In genomic region chr3:64129106-64129505, GRCh38 we compare ENCODE assay signal across 1 cellular context.
A peak's percentile ranks its signal among the peaks of the same experiment; 100 is the strongest.
TF ChIP-seq lines count a peak whose summit lies in the region.

No MANE protein-coding gene starts in this region.

TF ChIP-seq in HEK293, 187 proteins besides CTCF, POLR2A, EP300 and RAD21 (continued from another document):
- TF ChIP-seq, protein P1, sequence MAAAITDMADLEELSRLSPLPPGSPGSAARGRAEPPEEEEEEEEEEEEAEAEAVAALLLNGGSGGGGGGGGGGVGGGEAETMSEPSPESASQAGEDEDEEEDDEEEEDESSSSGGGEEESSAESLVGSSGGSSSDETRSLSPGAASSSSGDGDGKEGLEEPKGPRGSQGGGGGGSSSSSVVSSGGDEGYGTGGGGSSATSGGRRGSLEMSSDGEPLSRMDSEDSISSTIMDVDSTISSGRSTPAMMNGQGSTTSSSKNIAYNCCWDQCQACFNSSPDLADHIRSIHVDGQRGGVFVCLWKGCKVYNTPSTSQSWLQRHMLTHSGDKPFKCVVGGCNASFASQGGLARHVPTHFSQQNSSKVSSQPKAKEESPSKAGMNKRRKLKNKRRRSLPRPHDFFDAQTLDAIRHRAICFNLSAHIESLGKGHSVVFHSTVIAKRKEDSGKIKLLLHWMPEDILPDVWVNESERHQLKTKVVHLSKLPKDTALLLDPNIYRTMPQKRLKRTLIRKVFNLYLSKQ (tag by site-specific recombination; IDR thresholded peaks at IDR 0.05; ENCODE audit: borderline replicate concordance): no peak
- TF ChIP-seq ZNF266 (tag by site-specific recombination; IDR thresholded peaks at IDR 0.05; ENCODE audit: low read depth): no peak
- TF ChIP-seq ZNF530 (tag by site-specific recombination; IDR thresholded peaks at IDR 0.05; ENCODE audit: low read depth): no peak
- no peak for TF ChIP-seq ZBTB1 (tag by site-specific recombination; IDR thresholded peaks at IDR 0.05)
- TF ChIP-seq WT1 (tag by site-specific recombination; IDR thresholded peaks at IDR 0.05): no peak
- TF ChIP-seq ZNF555 (tag by site-specific recombination; conservative IDR thresholded peaks at IDR 0.05): no peak
- TF ChIP-seq OSR2 (tag by site-specific recombination; IDR thresholded peaks at IDR 0.05): no peak
- TF ChIP-seq ZNF2 (tag by site-specific recombination; IDR thresholded peaks at IDR 0.05): no peak
- peak; percentile 74; the same call in 1 of the 2 replicates for TF ChIP-seq ATF2 (tag by site-specific recombination; IDR thresholded peaks at IDR 0.05; ENCODE audit: low read depth)
- no peak for TF ChIP-seq ZFP69B (tag by site-specific recombination; IDR thresholded peaks at IDR 0.05)
- no peak for TF ChIP-seq ZBTB20 (tag by site-specific recombination; IDR thresholded peaks at IDR 0.05)
- TF ChIP-seq ZNF558 (tag by site-specific recombination; IDR thresholded peaks at IDR 0.05): no peak
- TF ChIP-seq ZNF600 (tag by site-specific recombination; IDR thresholded peaks at IDR 0.05): 0 out of 2 replicates have a peak, but pooled peaks have one; percentile 35
- TF ChIP-seq ZBTB17 (tag by site-specific recombination; IDR thresholded peaks at IDR 0.05): no peak
- peak; percentile 20; the same call in 1 of the 2 replicates for TF ChIP-seq ZNF394 (tag by site-specific recombination; IDR thresholded peaks at IDR 0.05; ENCODE audit: borderline replicate concordance)
- TF ChIP-seq ZNF433 (tag by site-specific recombination; IDR thresholded peaks at IDR 0.05; ENCODE audit: low read depth): no peak
- TF ChIP-seq ZSCAN16 (tag by site-specific recombination; IDR thresholded peaks at IDR 0.05): no peak
- TF ChIP-seq, protein P2, sequence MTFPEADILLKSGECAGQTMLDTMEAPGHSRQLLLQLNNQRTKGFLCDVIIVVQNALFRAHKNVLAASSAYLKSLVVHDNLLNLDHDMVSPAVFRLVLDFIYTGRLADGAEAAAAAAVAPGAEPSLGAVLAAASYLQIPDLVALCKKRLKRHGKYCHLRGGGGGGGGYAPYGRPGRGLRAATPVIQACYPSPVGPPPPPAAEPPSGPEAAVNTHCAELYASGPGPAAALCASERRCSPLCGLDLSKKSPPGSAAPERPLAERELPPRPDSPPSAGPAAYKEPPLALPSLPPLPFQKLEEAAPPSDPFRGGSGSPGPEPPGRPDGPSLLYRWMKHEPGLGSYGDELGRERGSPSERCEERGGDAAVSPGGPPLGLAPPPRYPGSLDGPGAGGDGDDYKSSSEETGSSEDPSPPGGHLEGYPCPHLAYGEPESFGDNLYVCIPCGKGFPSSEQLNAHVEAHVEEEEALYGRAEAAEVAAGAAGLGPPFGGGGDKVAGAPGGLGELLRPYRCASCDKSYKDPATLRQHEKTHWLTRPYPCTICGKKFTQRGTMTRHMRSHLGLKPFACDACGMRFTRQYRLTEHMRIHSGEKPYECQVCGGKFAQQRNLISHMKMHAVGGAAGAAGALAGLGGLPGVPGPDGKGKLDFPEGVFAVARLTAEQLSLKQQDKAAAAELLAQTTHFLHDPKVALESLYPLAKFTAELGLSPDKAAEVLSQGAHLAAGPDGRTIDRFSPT (tag by site-specific recombination; IDR thresholded peaks at IDR 0.05): peak; percentile 42; the same call in 1 of the 2 replicates
- TF ChIP-seq ZNF350 (tag by site-specific recombination; IDR thresholded peaks at IDR 0.05): no peak
- TF ChIP-seq TRIM28 (IDR thresholded peaks at IDR 0.05; ENCODE audit: borderline replicate concordance, low read length): no peak
- TF ChIP-seq ZBTB21 (tag by site-specific recombination; IDR thresholded peaks at IDR 0.05): no peak
- no peak for TF ChIP-seq ZNF157 (tag by site-specific recombination; IDR thresholded peaks at IDR 0.05)
- TF ChIP-seq, protein P3, sequence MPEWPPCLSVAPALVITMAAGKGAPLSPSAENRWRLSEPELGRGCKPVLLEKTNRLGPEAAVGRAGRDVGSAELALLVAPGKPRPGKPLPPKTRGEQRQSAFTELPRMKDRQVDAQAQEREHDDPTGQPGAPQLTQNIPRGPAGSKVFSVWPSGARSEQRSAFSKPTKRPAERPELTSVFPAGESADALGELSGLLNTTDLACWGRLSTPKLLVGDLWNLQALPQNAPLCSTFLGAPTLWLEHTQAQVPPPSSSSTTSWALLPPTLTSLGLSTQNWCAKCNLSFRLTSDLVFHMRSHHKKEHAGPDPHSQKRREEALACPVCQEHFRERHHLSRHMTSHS (tag by site-specific recombination; IDR thresholded peaks at IDR 0.05): no peak
- no peak for TF ChIP-seq ZNF404 (tag by site-specific recombination; IDR thresholded peaks at IDR 0.05)
- TF ChIP-seq ZFP37 (tag by site-specific recombination; IDR thresholded peaks at IDR 0.05): no peak
- no peak for TF ChIP-seq ZNF76 (tag by site-specific recombination; IDR thresholded peaks at IDR 0.05; ENCODE audit: borderline replicate concordance, low read depth)
- TF ChIP-seq ZNF843 (tag by site-specific recombination; IDR thresholded peaks at IDR 0.05): peak; percentile 41; the same call in 1 of the 2 replicates
- no peak for TF ChIP-seq ZNF626 (tag by site-specific recombination; IDR thresholded peaks at IDR 0.05)
- no peak for TF ChIP-seq KLF10 (tag by site-specific recombination; IDR thresholded peaks at IDR 0.05)
- TF ChIP-seq ZNF341 (tag by site-specific recombination; IDR thresholded peaks at IDR 0.05; ENCODE audit: low read depth): no peak
- peak; percentile 32; the same call in 1 of the 2 replicates for TF ChIP-seq SP3 (tag by site-specific recombination; IDR thresholded peaks at IDR 0.05)
- TF ChIP-seq ZNF354C (tag by site-specific recombination; IDR thresholded peaks at IDR 0.05; ENCODE audit: borderline replicate concordance, low read depth): no peak
- TF ChIP-seq ZNF24 (tag by site-specific recombination; IDR thresholded peaks at IDR 0.05): no peak
- TF ChIP-seq PATZ1 (tag by site-specific recombination; IDR thresholded peaks at IDR 0.05): no peak
- TF ChIP-seq, protein P4, sequence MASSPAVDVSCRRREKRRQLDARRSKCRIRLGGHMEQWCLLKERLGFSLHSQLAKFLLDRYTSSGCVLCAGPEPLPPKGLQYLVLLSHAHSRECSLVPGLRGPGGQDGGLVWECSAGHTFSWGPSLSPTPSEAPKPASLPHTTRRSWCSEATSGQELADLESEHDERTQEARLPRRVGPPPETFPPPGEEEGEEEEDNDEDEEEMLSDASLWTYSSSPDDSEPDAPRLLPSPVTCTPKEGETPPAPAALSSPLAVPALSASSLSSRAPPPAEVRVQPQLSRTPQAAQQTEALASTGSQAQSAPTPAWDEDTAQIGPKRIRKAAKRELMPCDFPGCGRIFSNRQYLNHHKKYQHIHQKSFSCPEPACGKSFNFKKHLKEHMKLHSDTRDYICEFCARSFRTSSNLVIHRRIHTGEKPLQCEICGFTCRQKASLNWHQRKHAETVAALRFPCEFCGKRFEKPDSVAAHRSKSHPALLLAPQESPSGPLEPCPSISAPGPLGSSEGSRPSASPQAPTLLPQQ (tag by site-specific recombination; IDR thresholded peaks at IDR 0.05): 0 out of 2 replicates have a peak, but pooled peaks have one; percentile 14
- TF ChIP-seq ZNF629 (tag by site-specific recombination; IDR thresholded peaks at IDR 0.05): peak; percentile 87
- TF ChIP-seq ZEB2 (tag by site-specific recombination; IDR thresholded peaks at IDR 0.05): peak; percentile 70
- 0 out of 2 replicates have a peak, but pooled peaks have one; percentile 19 for TF ChIP-seq KLF16 (tag by site-specific recombination; IDR thresholded peaks at IDR 0.05)
- TF ChIP-seq ZNF792 (tag by site-specific recombination; IDR thresholded peaks at IDR 0.05): no peak
- no peak for TF ChIP-seq KLF9 (tag by site-specific recombination; IDR thresholded peaks at IDR 0.05; ENCODE audit: low read depth)
- TF ChIP-seq OVOL3 (tag by site-specific recombination; IDR thresholded peaks at IDR 0.05): no peak
- TF ChIP-seq, protein P5, sequence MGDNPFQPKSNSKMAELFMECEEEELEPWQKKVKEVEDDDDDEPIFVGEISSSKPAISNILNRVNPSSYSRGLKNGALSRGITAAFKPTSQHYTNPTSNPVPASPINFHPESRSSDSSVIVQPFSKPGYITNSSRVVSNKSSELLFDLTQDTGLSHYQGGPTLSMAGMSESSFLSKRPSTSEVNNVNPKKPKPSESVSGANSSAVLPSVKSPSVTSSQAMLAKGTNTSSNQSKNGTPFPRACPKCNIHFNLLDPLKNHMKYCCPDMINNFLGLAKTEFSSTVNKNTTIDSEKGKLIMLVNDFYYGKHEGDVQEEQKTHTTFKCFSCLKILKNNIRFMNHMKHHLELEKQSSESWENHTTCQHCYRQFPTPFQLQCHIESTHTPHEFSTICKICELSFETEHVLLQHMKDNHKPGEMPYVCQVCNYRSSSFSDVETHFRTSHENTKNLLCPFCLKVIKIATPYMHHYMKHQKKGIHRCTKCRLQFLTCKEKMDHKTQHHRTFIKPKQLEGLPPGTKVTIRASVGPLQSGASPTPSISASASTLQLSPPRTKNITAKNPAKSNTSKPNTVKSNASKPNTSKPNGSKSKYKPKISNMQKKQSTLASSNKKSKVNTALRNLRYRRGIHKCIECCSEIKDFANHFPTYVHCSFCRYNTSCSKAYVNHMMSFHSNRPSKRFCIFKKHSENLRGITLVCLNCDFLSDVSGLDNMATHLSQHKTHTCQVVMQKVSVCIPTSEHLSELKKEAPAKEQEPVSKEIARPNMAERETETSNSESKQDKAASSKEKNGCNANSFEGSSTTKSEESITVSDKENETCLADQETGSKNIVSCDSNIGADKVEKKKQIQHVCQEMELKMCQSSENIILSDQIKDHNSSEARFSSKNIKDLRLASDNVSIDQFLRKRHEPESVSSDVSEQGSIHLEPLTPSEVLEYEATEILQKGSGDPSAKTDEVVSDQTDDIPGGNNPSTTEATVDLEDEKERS (tag by site-specific recombination; IDR thresholded peaks at IDR 0.05): no peak
- no peak for TF ChIP-seq ZSCAN30 (tag by site-specific recombination; IDR thresholded peaks at IDR 0.05)
- TF ChIP-seq SCRT2 (tag by site-specific recombination; IDR thresholded peaks at IDR 0.05): no peak
- no peak for TF ChIP-seq ZNF16 (tag by site-specific recombination; IDR thresholded peaks at IDR 0.05; ENCODE audit: low read depth)
- no peak for TF ChIP-seq ZNF664 (tag by site-specific recombination; IDR thresholded peaks at IDR 0.05)
- TF ChIP-seq ZNF169 (tag by site-specific recombination; IDR thresholded peaks at IDR 0.05): no peak
- no peak for TF ChIP-seq ZNF621 (tag by site-specific recombination; IDR thresholded peaks at IDR 0.05)
- no peak; the same call in 1 of the 2 replicates for TF ChIP-seq ZXDB (tag by site-specific recombination; IDR thresholded peaks at IDR 0.05)
- TF ChIP-seq, protein P6, sequence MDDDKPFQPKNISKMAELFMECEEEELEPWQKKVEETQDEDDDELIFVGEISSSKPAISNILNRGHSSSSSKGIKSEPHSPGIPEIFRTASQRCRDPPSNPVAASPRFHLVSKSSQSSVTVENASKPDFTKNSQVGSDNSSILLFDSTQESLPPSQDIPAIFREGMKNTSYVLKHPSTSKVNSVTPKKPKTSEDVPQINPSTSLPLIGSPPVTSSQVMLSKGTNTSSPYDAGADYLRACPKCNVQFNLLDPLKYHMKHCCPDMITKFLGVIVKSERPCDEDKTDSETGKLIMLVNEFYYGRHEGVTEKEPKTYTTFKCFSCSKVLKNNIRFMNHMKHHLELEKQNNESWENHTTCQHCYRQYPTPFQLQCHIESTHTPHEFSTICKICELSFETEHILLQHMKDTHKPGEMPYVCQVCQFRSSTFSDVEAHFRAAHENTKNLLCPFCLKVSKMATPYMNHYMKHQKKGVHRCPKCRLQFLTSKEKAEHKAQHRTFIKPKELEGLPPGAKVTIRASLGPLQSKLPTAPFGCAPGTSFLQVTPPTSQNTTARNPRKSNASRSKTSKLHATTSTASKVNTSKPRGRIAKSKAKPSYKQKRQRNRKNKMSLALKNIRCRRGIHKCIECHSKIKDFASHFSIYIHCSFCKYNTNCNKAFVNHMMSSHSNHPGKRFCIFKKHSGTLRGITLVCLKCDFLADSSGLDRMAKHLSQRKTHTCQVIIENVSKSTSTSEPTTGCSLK (tag by site-specific recombination; IDR thresholded peaks at IDR 0.05): no peak
- TF ChIP-seq ZNF366 (tag by site-specific recombination; conservative IDR thresholded peaks at IDR 0.05): peak; percentile 76
- TF ChIP-seq ZNF561 (tag by site-specific recombination; IDR thresholded peaks at IDR 0.05; ENCODE audit: borderline replicate concordance): no peak
- no peak for TF ChIP-seq ZNF544 (tag by site-specific recombination; IDR thresholded peaks at IDR 0.05)
- TF ChIP-seq ZFP3 (tag by site-specific recombination; IDR thresholded peaks at IDR 0.05; ENCODE audit: low read depth): no peak
- TF ChIP-seq KLF8 (tag by site-specific recombination; IDR thresholded peaks at IDR 0.05): 0 out of 2 replicates have a peak, but pooled peaks have one; percentile 18
- no peak for TF ChIP-seq ZNF223 (tag by site-specific recombination; IDR thresholded peaks at IDR 0.05)
- TF ChIP-seq, protein P7, sequence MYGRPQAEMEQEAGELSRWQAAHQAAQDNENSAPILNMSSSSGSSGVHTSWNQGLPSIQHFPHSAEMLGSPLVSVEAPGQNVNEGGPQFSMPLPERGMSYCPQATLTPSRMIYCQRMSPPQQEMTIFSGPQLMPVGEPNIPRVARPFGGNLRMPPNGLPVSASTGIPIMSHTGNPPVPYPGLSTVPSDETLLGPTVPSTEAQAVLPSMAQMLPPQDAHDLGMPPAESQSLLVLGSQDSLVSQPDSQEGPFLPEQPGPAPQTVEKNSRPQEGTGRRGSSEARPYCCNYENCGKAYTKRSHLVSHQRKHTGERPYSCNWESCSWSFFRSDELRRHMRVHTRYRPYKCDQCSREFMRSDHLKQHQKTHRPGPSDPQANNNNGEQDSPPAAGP (tag by site-specific recombination; IDR thresholded peaks at IDR 0.05): no peak
TF ChIP-seq in HEK293: peak in this region for 12.
